ENCODE assay signal across 11 cellular contexts in the genomic region with DNA sequence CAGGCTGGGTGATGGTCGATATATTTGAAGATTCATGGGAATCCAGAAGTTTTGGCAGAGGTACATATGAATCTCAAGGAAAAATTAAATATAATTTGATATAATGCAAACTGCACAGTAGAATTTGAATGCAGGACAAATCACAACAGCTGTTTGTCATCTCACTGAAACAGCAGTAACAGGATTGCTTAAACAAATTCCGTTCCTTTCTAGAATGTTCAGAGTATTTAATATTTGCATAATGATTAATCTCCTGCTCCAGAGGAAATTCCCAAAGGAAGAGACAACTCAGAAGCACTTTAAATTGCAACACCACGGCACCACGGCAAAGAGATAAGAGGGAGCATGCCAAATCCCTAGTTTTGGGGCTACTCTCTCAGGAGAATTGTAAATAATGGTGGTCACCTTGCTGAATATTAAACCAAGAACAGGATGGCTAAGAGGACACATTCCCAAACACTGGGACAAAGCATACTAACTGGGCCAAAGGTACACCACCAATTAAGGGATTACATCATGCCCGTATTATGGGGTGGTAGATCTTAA.
DNase-seq lines count a peak whose midpoint lies in the region; TF ChIP-seq lines count a peak whose summit lies in the region.
"Had no signal": no experiment of that assay in that cellular context is flagged by ENCODE, and none has a peak within 500 bp of the region (broad histone marks: within the 10 kb centered on the region; RNA-seq: fewer than 3 reads in every experiment).

No MANE protein-coding gene starts in this region.

- peak overlapping the region in 3 of 4 donors; percentile 60 to 70 (median 66) for H3K27ac ChIP-seq in esophagus squamous epithelium
- H3K27ac ChIP-seq in effector memory CD4-positive, alpha-beta T cell (ENCODE audit: insufficient read depth, low read length, poor library complexity, severe bottlenecking): no peak overlapping the region

- H3K27ac Mint-ChIP-seq in mesothelial cell of epicardium: peak overlapping the region; percentile 85
- H3K27ac Mint-ChIP-seq: activated CD4-positive, alpha-beta T cell treated with anti-CD3 and anti-CD28 coated beads, Interleukin-2, amount 10 ng/mL, durations not matched to agents 24 days and 14 days had no signal

- peaks cover 3 to 26% (median 16%) of the 10 kb centered on the region in 3 donors for H3K4me1 ChIP-seq in esophagus squamous epithelium
- no peaks in the 10 kb centered on the region for H3K4me1 ChIP-seq in effector memory CD4-positive, alpha-beta T cell (ENCODE audit: control insufficient read depth, insufficient read depth, low read length, poor library complexity, severe bottlenecking)

- H3K9me3 ChIP-seq in esophagus squamous epithelium: no peaks in the 10 kb centered on the region
- H3K9me3 ChIP-seq in effector memory CD4-positive, alpha-beta T cell (ENCODE audit: control insufficient read depth, low read length): no peaks in the 10 kb centered on the region
- H3K9me3 ChIP-seq: ascending aorta had no signal

- H3K4me1 Mint-ChIP-seq in mesothelial cell of epicardium: peaks cover 51% of the 10 kb centered on the region
- H3K4me1 Mint-ChIP-seq: activated CD4-positive, alpha-beta T cell treated with anti-CD3 and anti-CD28 coated beads, Interleukin-2, amount 10 ng/mL, durations not matched to agents 24 days and 14 days had no signal

- no peaks in the 10 kb centered on the region for H3K9me3 Mint-ChIP-seq in mesothelial cell of epicardium

- H3K4me3 Mint-ChIP-seq in mesothelial cell of epicardium: no peak overlapping the region
- H3K4me3 Mint-ChIP-seq: activated CD4-positive, alpha-beta T cell treated with anti-CD3 and anti-CD28 coated beads, Interleukin-2, amount 10 ng/mL, durations not matched to agents 24 days and 14 days had no signal

- peak; percentile 49 for DNase-seq in A172 (ENCODE audit: low spot score)
- peak; percentile 60 to 62 for DNase-seq in NCI-H526 (lab: John Stamatoyannopoulos, UW)
- no peak for DNase-seq in esophagus squamous epithelium (lab: John Stamatoyannopoulos, UW)
- no peak for DNase-seq in mesothelial cell of epicardium (ENCODE audit: low spot score in 2 of 2, unreplicated experiment in 2 of 2)
- DNase-seq in effector memory CD4-positive, alpha-beta T cell: no peak
- no peak for DNase-seq in activated CD4-positive, CD25-positive, alpha-beta regulatory T cell treated with anti-CD3 and anti-CD28 coated beads, Interleukin-2, amount 50 U/mL, for 72 hours
- no peak for DNase-seq in NCI-H187 (lab: John Stamatoyannopoulos, UW)
- no peak for DNase-seq in DMS79 (lab: John Stamatoyannopoulos, UW)
- DNase-seq: activated CD4-positive, alpha-beta T cell treated with anti-CD3 and anti-CD28 coated beads, Interleukin-2, amount 10 ng/mL, durations not matched to agents 24 days and 14 days; stimulated activated CD4-positive, alpha-beta T cell treated with anti-CD3 and anti-CD28 coated beads, Interleukin-2, amount 100 ng/mL, for 48 hours had no signal

- no peak for TF ChIP-seq CTCF in esophagus squamous epithelium (IDR thresholded peaks at IDR 0.05)
- TF ChIP-seq CTCF in mesothelial cell of epicardium (IDR thresholded peaks at IDR 0.05; ENCODE audit: unreplicated experiment): no peak

- H3K36me3 Mint-ChIP-seq in mesothelial cell of epicardium: no peaks in the 10 kb centered on the region

- H3K36me3 ChIP-seq in esophagus squamous epithelium: no peaks in the 10 kb centered on the region
- H3K36me3 ChIP-seq in effector memory CD4-positive, alpha-beta T cell (ENCODE audit: control insufficient read depth, insufficient read depth, low read length): no peaks in the 10 kb centered on the region
- H3K36me3 ChIP-seq: ascending aorta had no signal

- no peaks in the 10 kb centered on the region for H3K27me3 Mint-ChIP-seq in mesothelial cell of epicardium (ENCODE audit: low read depth)

- no peak for TF ChIP-seq POLR2A in esophagus squamous epithelium (IDR thresholded peaks at IDR 0.05)

- 34 to 35% methylated on average over 5 of the region's 5 CpGs for WGBS in esophagus squamous epithelium, 2 donors

- intact Hi-C loops in esophagus squamous epithelium (cut with DNase I): no loop called here

- peak overlapping the region in 1 of 4 donors; percentile 27 for H3K4me3 ChIP-seq in esophagus squamous epithelium
- no peak overlapping the region for H3K4me3 ChIP-seq in effector memory CD4-positive, alpha-beta T cell (ENCODE audit: insufficient read depth, low read depth, low read length, poor library complexity, severe bottlenecking)

- H3K27me3 ChIP-seq in esophagus squamous epithelium: no peaks in the 10 kb centered on the region
- H3K27me3 ChIP-seq in effector memory CD4-positive, alpha-beta T cell (replicated peaks; ENCODE audit: control insufficient read depth, insufficient read depth, low read length, poor library complexity, severe bottlenecking): no peaks in the 10 kb centered on the region
- H3K27me3 ChIP-seq: ascending aorta had no signal

Comparison
In these comparisons a context has a peak if more than half of its experiments do, and no peak if none do; other contexts are left out.
1. DNase-seq: peak in A172 (single experiment) and NCI-H526 (2 of 2); none in esophagus squamous epithelium (single experiment), mesothelial cell of epicardium (0 of 2), effector memory CD4-positive, alpha-beta T cell (0 of 3), activated CD4-positive, CD25-positive, alpha-beta regulatory T cell treated with anti-CD3 and anti-CD28 coated beads, Interleukin-2, amount 50 U/mL, for 72 hours (single experiment), NCI-H187 (0 of 2) and DMS79 (single experiment).